Comparison of ENCODE assay signal across 13 cellular contexts in the genomic region with DNA sequence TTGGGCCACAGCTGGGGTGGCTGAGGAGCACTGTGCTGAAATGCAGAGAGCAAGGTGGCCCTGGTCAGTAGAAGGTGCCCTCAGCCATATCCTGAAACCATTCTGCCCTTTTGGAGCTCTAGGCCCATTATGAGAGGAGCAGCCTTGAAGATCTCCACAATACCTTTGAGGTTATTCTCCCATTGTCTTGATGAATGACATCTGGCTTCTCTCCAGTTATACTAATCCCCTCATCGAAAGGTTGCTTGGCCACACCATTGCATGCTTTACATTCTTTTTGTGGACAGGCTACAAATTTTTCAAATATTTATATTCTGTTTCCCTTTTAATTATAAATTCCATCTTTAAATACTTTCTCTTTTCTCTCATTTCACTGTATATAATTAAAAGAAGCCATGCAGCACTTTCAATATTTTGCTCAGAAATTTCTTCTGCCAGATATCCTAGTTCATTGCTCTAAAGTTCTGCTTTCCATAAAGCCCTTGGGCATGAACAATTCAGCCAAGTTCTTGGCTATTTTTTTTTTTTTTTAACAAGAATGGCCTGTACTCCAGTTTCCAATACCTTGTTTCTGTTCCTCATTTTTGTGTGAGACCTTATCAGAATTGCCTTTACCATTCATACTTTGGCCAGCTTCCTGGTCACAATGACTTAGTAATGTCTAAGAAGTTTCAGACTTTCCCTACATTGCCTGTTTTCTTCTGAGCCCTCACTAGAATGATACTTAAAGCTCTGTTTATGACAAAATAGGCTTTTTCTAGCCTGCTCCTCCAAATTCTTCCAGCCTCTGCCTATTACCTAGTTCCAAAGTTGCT.
DNase-seq lines count a peak whose midpoint lies in the region; ATAC-seq and TF ChIP-seq lines count a peak whose summit lies in the region.
"Had no signal": no experiment of that assay in that cellular context is flagged by ENCODE, and none has a peak within 500 bp of the region (broad histone marks: within the 10 kb centered on the region; RNA-seq: fewer than 3 reads in every experiment).

No MANE protein-coding gene starts in this region.

- intact Hi-C loops in activated CD8-positive, alpha-beta T cell treated with anti-CD3 and anti-CD28 coated beads for 36 hours (cut with micrococcal nuclease): no loop called here
- intact Hi-C loops in dorsolateral prefrontal cortex (cut with DNase I): no loop called here

- no peak for TF ChIP-seq CTCF in activated CD8-positive, alpha-beta T cell treated with anti-CD3 and anti-CD28 coated beads for 36 hours (IDR thresholded peaks at IDR 0.05)
- TF ChIP-seq CTCF in dorsolateral prefrontal cortex (IDR thresholded peaks at IDR 0.05 in 54 of 56, conservative IDR thresholded peaks at IDR 0.05 in 2 of 56; ENCODE audit: low read depth in 1 of 56, partially characterized antibody in 56 of 56): no peak

- no peaks in the 10 kb centered on the region for H3K36me3 Mint-ChIP-seq in activated CD8-positive, alpha-beta T cell treated with anti-CD3 and anti-CD28 coated beads for 36 hours (ENCODE audit: low read depth)

- H3K27me3 ChIP-seq in dorsolateral prefrontal cortex: no peaks in the 10 kb centered on the region
- H3K27me3 ChIP-seq: body of pancreas had no signal

- H3K27me3 Mint-ChIP-seq in activated CD8-positive, alpha-beta T cell treated with anti-CD3 and anti-CD28 coated beads for 36 hours: no peaks in the 10 kb centered on the region

- no peak overlapping the region for H3K4me3 ChIP-seq in dorsolateral prefrontal cortex
- H3K4me3 ChIP-seq: body of pancreas had no signal

- no peak overlapping the region for H3K4me3 Mint-ChIP-seq in activated CD8-positive, alpha-beta T cell treated with anti-CD3 and anti-CD28 coated beads for 36 hours
- H3K4me3 Mint-ChIP-seq: nephron progenitor cell; T-helper 1 cell treated with Interleukin-12 subunit alpha and Interleukin-12 subunit beta and Interleukin-4 antibody, amounts not matched to agents 30 μg/mL and 1 μg/mL, for 36 hours had no signal

- CTCF ChIA-PET in activated CD8-positive, alpha-beta T cell treated with anti-CD3 and anti-CD28 coated beads for 36 hours (lab: Charles Lee): interaction anchor here (2.4 kb wide), 1 partner anchor 15 kb away, joined by 7 read pairs; no protein-coding TSS in a partner anchor

- POLR2A ChIA-PET in activated CD8-positive, alpha-beta T cell treated with anti-CD3 and anti-CD28 coated beads for 36 hours (lab: Charles Lee): no interaction called here

- ATAC-seq in GM19324 (IDR thresholded peaks at IDR 0.05; ENCODE audit: low FRiP score, unreplicated experiment): peak; percentile 91
- peak; percentile 99 for ATAC-seq in HG02870 (IDR thresholded peaks at IDR 0.05; ENCODE audit: unreplicated experiment)
- no peak for ATAC-seq in activated CD8-positive, alpha-beta T cell treated with anti-CD3 and anti-CD28 coated beads for 36 hours
- ATAC-seq: body of pancreas had no signal

- no peak overlapping the region for H3K27ac ChIP-seq in dorsolateral prefrontal cortex
- H3K27ac ChIP-seq: body of pancreas, KMS-11 had no signal

- no peak overlapping the region for H3K27ac Mint-ChIP-seq in activated CD8-positive, alpha-beta T cell treated with anti-CD3 and anti-CD28 coated beads for 36 hours
- H3K27ac Mint-ChIP-seq: nephron progenitor cell; T-helper 1 cell treated with Interleukin-12 subunit alpha and Interleukin-12 subunit beta and Interleukin-4 antibody, amounts not matched to agents 30 μg/mL and 1 μg/mL, for 36 hours had no signal

- no peaks in the 10 kb centered on the region for H3K9me3 Mint-ChIP-seq in activated CD8-positive, alpha-beta T cell treated with anti-CD3 and anti-CD28 coated beads for 36 hours
- H3K9me3 Mint-ChIP-seq: nephron progenitor cell; T-helper 1 cell treated with Interleukin-12 subunit alpha and Interleukin-12 subunit beta and Interleukin-4 antibody, amounts not matched to agents 30 μg/mL and 1 μg/mL, for 36 hours had no signal

- no peaks in the 10 kb centered on the region for H3K4me1 Mint-ChIP-seq in activated CD8-positive, alpha-beta T cell treated with anti-CD3 and anti-CD28 coated beads for 36 hours (ENCODE audit: low read depth)

- DNase-seq in MV-4-11 (lab: John Stamatoyannopoulos, UW) (peak; percentile 90), pons (ENCODE audit: low spot score) (peak; percentile 25), NCI-H146 treated with DMSO at 0.1 percent for 48 hours (lab: John Stamatoyannopoulos, UW; ENCODE audit: unreplicated experiment) (no peak), dorsolateral prefrontal cortex (no peak), superior temporal gyrus (ENCODE audit: extremely low spot score) (no peak)
- DNase-seq in activated CD8-positive, alpha-beta T cell treated with anti-CD3 and anti-CD28 coated beads for 36 hours: no peak
- DNase-seq: head of caudate nucleus, nephron progenitor cell had no signal

Comparison
In these comparisons a context has a peak if more than half of its experiments do, and no peak if none do; other contexts are left out.
1. DNase-seq: peak in MV-4-11 (single experiment) and pons (single experiment); none in NCI-H146 treated with DMSO at 0.1 percent for 48 hours (single experiment), activated CD8-positive, alpha-beta T cell treated with anti-CD3 and anti-CD28 coated beads for 36 hours (single experiment), dorsolateral prefrontal cortex (0 of 10) and superior temporal gyrus (single experiment).